ENCODE assay signal across 1 cellular context in genomic region chr6:157764346-157765068, GRCh38.
TF ChIP-seq lines count a peak whose summit lies in the region.

No MANE protein-coding gene starts in this region.

TF ChIP-seq in K562, 482 proteins besides CTCF, POLR2A, EP300 and RAD21 (continued from another document and continues in another):
- TF ChIP-seq ZNF609 (CRISPR knock-in tag; IDR thresholded peaks at IDR 0.05; ENCODE audit: borderline replicate concordance) (no peak), HMG20A (CRISPR knock-in tag; conservative IDR thresholded peaks at IDR 0.05) (no peak), HMGN3 (IDR thresholded peaks at IDR 0.05; ENCODE audit: borderline replicate concordance, extremely low read depth, insufficient read length, low read depth, low read length) (no peak), ZNF253 (CRISPR knock-in tag; conservative IDR thresholded peaks at IDR 0.05) (no peak), MCM7 (IDR thresholded peaks at IDR 0.05) (no peak), HSF4 (CRISPR knock-in tag; IDR thresholded peaks at IDR 0.05; ENCODE audit: borderline replicate concordance) (no peak), GATAD2B (IDR thresholded peaks at IDR 0.05; ENCODE audit: borderline replicate concordance) (no peak), CUX1 (CRISPR knock-in tag; IDR thresholded peaks at IDR 0.05) (no peak), SMARCB1 (IDR thresholded peaks at IDR 0.05; ENCODE audit: insufficient read length, low read depth) (no peak), RB1 (IDR thresholded peaks at IDR 0.05; ENCODE audit: low read depth) (no peak), RBM14 (IDR thresholded peaks at IDR 0.05; ENCODE audit: borderline replicate concordance, insufficient read depth, low read depth, low read length) (no peak), MEF2A (IDR thresholded peaks at IDR 0.05; ENCODE audit: control insufficient read depth, low read depth, low read length) (no peak), TAF1 (IDR thresholded peaks at IDR 0.05; ENCODE audit: control insufficient read depth, extremely low read depth, insufficient read depth, low read length, severe bottlenecking) (no peak), E2F6 (IDR thresholded peaks at IDR 0.05; ENCODE audit: borderline replicate concordance in 1 of 2, extremely low read depth in 1 of 2, insufficient read depth in 1 of 2, insufficient read length in 1 of 2, low read depth in 1 of 2, low read length in 1 of 2, poor library complexity in 1 of 2, severe bottlenecking in 1 of 2) (peak; percentile 83 to 92), ZNF232 (CRISPR knock-in tag; IDR thresholded peaks at IDR 0.05) (no peak), NCOA6 (IDR thresholded peaks at IDR 0.05) (no peak), KLF13 (tag; IDR thresholded peaks at IDR 0.05; ENCODE audit: borderline replicate concordance, low read depth) (no peak), ZNF274 (IDR thresholded peaks at IDR 0.05; ENCODE audit: borderline replicate concordance, low read depth, low read length) (no peak), NR4A1 (CRISPR knock-in tag; IDR thresholded peaks at IDR 0.05) (no peak), NR4A1 (tag; IDR thresholded peaks at IDR 0.05) (no peak), PHF8 (IDR thresholded peaks at IDR 0.05; ENCODE audit: borderline replicate concordance, low read length) (no peak), EWSR1 (IDR thresholded peaks at IDR 0.05; ENCODE audit: borderline replicate concordance, low read depth, partially characterized antibody) (no peak), CBX8 (IDR thresholded peaks at IDR 0.05; ENCODE audit: borderline replicate concordance, extremely low read depth, low read depth, low read length, poor library complexity, severe bottlenecking) (no peak), ZNF143 (CRISPR knock-in tag; IDR thresholded peaks at IDR 0.05) (no peak), BRD9 (IDR thresholded peaks at IDR 0.05; ENCODE audit: low read depth, partially characterized antibody) (no peak), CHD2 (IDR thresholded peaks at IDR 0.05; ENCODE audit: low read depth, low read length) (no peak), KLF1 (tag; IDR thresholded peaks at IDR 0.05) (no peak), DIDO1 (tag; IDR thresholded peaks at IDR 0.05; ENCODE audit: low read depth) (no peak), FOXA1 (IDR thresholded peaks at IDR 0.05; ENCODE audit: borderline replicate concordance) (no peak), ETS1 (conservative IDR thresholded peaks at IDR 0.05; ENCODE audit: control insufficient read depth, low read depth, low read length) (no peak), TCF7L2 (IDR thresholded peaks at IDR 0.05; ENCODE audit: low read depth, low read length) (no peak), ZNF324 (CRISPR knock-in tag; IDR thresholded peaks at IDR 0.05) (no peak), ZNF3 (CRISPR knock-in tag; IDR thresholded peaks at IDR 0.05) (no peak), HIVEP1 (CRISPR knock-in tag; IDR thresholded peaks at IDR 0.05) (no peak)
- TF ChIP-seq, protein P1, sequence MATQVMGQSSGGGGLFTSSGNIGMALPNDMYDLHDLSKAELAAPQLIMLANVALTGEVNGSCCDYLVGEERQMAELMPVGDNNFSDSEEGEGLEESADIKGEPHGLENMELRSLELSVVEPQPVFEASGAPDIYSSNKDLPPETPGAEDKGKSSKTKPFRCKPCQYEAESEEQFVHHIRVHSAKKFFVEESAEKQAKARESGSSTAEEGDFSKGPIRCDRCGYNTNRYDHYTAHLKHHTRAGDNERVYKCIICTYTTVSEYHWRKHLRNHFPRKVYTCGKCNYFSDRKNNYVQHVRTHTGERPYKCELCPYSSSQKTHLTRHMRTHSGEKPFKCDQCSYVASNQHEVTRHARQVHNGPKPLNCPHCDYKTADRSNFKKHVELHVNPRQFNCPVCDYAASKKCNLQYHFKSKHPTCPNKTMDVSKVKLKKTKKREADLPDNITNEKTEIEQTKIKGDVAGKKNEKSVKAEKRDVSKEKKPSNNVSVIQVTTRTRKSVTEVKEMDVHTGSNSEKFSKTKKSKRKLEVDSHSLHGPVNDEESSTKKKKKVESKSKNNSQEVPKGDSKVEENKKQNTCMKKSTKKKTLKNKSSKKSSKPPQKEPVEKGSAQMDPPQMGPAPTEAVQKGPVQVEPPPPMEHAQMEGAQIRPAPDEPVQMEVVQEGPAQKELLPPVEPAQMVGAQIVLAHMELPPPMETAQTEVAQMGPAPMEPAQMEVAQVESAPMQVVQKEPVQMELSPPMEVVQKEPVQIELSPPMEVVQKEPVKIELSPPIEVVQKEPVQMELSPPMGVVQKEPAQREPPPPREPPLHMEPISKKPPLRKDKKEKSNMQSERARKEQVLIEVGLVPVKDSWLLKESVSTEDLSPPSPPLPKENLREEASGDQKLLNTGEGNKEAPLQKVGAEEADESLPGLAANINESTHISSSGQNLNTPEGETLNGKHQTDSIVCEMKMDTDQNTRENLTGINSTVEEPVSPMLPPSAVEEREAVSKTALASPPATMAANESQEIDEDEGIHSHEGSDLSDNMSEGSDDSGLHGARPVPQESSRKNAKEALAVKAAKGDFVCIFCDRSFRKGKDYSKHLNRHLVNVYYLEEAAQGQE (CRISPR knock-in tag; IDR thresholded peaks at IDR 0.05; ENCODE audit: low read depth): no peak
- TF ChIP-seq, protein P2, sequence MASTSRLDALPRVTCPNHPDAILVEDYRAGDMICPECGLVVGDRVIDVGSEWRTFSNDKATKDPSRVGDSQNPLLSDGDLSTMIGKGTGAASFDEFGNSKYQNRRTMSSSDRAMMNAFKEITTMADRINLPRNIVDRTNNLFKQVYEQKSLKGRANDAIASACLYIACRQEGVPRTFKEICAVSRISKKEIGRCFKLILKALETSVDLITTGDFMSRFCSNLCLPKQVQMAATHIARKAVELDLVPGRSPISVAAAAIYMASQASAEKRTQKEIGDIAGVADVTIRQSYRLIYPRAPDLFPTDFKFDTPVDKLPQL (IDR thresholded peaks at IDR 0.05; ENCODE audit: extremely low read depth, insufficient read length): no peak
- TF ChIP-seq, protein P3, sequence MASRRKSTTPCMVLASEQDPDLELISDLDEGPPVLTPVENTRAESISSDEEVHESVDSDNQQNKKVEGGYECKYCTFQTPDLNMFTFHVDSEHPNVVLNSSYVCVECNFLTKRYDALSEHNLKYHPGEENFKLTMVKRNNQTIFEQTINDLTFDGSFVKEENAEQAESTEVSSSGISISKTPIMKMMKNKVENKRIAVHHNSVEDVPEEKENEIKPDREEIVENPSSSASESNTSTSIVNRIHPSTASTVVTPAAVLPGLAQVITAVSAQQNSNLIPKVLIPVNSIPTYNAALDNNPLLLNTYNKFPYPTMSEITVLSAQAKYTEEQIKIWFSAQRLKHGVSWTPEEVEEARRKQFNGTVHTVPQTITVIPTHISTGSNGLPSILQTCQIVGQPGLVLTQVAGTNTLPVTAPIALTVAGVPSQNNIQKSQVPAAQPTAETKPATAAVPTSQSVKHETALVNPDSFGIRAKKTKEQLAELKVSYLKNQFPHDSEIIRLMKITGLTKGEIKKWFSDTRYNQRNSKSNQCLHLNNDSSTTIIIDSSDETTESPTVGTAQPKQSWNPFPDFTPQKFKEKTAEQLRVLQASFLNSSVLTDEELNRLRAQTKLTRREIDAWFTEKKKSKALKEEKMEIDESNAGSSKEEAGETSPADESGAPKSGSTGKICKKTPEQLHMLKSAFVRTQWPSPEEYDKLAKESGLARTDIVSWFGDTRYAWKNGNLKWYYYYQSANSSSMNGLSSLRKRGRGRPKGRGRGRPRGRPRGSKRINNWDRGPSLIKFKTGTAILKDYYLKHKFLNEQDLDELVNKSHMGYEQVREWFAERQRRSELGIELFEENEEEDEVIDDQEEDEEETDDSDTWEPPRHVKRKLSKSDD (conservative IDR thresholded peaks at IDR 0.05; ENCODE audit: low read length): no peak
- TF ChIP-seq, protein P4, sequence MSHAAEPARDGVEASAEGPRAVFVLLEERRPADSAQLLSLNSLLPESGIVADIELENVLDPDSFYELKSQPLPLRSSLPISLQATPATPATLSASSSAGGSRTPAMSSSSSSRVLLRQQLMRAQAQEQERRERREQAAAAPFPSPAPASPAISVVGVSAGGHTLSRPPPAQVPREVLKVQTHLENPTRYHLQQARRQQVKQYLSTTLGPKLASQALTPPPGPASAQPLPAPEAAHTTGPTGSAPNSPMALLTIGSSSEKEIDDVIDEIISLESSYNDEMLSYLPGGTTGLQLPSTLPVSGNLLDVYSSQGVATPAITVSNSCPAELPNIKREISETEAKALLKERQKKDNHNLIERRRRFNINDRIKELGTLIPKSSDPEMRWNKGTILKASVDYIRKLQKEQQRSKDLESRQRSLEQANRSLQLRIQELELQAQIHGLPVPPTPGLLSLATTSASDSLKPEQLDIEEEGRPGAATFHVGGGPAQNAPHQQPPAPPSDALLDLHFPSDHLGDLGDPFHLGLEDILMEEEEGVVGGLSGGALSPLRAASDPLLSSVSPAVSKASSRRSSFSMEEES (CRISPR knock-in tag; IDR thresholded peaks at IDR 0.05): peak; percentile 47
